1 cellular context compared by ENCODE assay signal in the genomic region with DNA sequence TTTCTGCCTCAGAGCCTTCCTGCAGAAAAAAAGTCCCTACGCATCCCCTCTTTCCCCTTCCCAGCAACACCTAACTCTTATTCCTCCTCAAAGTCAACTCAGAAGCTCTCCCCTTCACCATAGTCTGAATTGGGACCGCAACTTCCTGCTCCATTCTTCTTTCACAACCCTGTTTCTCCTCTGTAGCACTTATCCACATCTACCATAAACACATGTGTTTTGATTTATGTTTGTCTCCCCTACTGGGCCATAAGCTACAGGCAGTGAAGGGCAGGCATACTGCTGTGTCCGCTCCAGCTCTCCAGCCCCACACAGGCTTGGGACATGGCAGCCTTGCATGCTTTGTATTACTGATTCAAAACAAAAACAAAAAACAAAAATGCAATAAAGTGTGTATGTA.
TF ChIP-seq lines count a peak whose summit lies in the region.

No MANE protein-coding gene starts in this region.

TF ChIP-seq in GM23338, 12 proteins besides CTCF, POLR2A, EP300 and RAD21 (continued from another document):
- TF ChIP-seq, protein P1, sequence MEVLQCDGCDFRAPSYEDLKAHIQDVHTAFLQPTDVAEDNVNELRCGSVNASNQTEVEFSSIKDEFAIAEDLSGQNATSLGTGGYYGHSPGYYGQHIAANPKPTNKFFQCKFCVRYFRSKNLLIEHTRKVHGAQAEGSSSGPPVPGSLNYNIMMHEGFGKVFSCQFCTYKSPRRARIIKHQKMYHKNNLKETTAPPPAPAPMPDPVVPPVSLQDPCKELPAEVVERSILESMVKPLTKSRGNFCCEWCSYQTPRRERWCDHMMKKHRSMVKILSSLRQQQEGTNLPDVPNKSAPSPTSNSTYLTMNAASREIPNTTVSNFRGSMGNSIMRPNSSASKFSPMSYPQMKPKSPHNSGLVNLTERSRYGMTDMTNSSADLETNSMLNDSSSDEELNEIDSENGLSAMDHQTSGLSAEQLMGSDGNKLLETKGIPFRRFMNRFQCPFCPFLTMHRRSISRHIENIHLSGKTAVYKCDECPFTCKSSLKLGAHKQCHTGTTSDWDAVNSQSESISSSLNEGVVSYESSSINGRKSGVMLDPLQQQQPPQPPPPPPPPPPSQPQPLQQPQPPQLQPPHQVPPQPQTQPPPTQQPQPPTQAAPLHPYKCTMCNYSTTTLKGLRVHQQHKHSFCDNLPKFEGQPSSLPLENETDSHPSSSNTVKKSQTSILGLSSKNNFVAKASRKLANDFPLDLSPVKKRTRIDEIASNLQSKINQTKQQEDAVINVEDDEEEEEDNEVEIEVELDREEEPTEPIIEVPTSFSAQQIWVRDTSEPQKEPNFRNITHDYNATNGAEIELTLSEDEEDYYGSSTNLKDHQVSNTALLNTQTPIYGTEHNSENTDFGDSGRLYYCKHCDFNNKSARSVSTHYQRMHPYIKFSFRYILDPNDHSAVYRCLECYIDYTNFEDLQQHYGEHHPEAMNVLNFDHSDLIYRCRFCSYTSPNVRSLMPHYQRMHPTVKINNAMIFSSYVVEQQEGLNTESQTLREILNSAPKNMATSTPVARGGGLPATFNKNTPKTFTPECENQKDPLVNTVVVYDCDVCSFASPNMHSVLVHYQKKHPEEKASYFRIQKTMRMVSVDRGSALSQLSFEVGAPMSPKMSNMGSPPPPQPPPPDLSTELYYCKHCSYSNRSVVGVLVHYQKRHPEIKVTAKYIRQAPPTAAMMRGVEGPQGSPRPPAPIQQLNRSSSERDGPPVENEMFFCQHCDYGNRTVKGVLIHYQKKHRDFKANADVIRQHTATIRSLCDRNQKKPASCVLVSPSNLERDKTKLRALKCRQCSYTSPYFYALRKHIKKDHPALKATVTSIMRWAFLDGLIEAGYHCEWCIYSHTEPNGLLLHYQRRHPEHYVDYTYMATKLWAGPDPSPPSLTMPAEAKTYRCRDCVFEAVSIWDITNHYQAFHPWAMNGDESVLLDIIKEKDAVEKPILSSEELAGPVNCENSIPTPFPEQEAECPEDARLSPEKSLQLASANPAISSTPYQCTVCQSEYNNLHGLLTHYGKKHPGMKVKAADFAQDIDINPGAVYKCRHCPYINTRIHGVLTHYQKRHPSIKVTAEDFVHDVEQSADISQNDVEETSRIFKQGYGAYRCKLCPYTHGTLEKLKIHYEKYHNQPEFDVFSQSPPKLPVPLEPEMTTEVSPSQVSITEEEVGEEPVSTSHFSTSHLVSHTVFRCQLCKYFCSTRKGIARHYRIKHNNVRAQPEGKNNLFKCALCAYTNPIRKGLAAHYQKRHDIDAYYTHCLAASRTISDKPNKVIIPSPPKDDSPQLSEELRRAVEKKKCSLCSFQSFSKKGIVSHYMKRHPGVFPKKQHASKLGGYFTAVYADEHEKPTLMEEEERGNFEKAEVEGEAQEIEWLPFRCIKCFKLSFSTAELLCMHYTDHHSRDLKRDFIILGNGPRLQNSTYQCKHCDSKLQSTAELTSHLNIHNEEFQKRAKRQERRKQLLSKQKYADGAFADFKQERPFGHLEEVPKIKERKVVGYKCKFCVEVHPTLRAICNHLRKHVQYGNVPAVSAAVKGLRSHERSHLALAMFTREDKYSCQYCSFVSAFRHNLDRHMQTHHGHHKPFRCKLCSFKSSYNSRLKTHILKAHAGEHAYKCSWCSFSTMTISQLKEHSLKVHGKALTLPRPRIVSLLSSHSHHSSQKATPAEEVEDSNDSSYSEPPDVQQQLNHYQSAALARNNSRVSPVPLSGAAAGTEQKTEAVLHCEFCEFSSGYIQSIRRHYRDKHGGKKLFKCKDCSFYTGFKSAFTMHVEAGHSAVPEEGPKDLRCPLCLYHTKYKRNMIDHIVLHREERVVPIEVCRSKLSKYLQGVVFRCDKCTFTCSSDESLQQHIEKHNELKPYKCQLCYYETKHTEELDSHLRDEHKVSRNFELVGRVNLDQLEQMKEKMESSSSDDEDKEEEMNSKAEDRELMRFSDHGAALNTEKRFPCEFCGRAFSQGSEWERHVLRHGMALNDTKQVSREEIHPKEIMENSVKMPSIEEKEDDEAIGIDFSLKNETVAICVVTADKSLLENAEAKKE (CRISPR knock-in tag; IDR thresholded peaks at IDR 0.05) = no peak
- TF ChIP-seq POLR2AphosphoS5 (IDR thresholded peaks at IDR 0.05; ENCODE audit: low read depth) (no peak), JUNB (IDR thresholded peaks at IDR 0.05; ENCODE audit: unreplicated experiment) (no peak), EZH2phosphoT487 (IDR thresholded peaks at IDR 0.05; ENCODE audit: unreplicated experiment) (no peak), CREB1 (CRISPR knock-in tag; IDR thresholded peaks at IDR 0.05; ENCODE audit: low read depth) (no peak), ZNF114 (CRISPR knock-in tag; IDR thresholded peaks at IDR 0.05) (no peak), NANOG (IDR thresholded peaks at IDR 0.05; ENCODE audit: borderline replicate concordance) (no peak), EZH2 (IDR thresholded peaks at IDR 0.05; ENCODE audit: low read depth, unreplicated experiment) (no peak), ZNF331 (CRISPR knock-in tag; IDR thresholded peaks at IDR 0.05; ENCODE audit: low read depth) (no peak)
- TF ChIP-seq, protein P2, sequence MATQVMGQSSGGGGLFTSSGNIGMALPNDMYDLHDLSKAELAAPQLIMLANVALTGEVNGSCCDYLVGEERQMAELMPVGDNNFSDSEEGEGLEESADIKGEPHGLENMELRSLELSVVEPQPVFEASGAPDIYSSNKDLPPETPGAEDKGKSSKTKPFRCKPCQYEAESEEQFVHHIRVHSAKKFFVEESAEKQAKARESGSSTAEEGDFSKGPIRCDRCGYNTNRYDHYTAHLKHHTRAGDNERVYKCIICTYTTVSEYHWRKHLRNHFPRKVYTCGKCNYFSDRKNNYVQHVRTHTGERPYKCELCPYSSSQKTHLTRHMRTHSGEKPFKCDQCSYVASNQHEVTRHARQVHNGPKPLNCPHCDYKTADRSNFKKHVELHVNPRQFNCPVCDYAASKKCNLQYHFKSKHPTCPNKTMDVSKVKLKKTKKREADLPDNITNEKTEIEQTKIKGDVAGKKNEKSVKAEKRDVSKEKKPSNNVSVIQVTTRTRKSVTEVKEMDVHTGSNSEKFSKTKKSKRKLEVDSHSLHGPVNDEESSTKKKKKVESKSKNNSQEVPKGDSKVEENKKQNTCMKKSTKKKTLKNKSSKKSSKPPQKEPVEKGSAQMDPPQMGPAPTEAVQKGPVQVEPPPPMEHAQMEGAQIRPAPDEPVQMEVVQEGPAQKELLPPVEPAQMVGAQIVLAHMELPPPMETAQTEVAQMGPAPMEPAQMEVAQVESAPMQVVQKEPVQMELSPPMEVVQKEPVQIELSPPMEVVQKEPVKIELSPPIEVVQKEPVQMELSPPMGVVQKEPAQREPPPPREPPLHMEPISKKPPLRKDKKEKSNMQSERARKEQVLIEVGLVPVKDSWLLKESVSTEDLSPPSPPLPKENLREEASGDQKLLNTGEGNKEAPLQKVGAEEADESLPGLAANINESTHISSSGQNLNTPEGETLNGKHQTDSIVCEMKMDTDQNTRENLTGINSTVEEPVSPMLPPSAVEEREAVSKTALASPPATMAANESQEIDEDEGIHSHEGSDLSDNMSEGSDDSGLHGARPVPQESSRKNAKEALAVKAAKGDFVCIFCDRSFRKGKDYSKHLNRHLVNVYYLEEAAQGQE (IDR thresholded peaks at IDR 0.05; ENCODE audit: unreplicated experiment) = no peak
